Comparison of ENCODE assay signal across 11 cellular contexts in the genomic region with DNA sequence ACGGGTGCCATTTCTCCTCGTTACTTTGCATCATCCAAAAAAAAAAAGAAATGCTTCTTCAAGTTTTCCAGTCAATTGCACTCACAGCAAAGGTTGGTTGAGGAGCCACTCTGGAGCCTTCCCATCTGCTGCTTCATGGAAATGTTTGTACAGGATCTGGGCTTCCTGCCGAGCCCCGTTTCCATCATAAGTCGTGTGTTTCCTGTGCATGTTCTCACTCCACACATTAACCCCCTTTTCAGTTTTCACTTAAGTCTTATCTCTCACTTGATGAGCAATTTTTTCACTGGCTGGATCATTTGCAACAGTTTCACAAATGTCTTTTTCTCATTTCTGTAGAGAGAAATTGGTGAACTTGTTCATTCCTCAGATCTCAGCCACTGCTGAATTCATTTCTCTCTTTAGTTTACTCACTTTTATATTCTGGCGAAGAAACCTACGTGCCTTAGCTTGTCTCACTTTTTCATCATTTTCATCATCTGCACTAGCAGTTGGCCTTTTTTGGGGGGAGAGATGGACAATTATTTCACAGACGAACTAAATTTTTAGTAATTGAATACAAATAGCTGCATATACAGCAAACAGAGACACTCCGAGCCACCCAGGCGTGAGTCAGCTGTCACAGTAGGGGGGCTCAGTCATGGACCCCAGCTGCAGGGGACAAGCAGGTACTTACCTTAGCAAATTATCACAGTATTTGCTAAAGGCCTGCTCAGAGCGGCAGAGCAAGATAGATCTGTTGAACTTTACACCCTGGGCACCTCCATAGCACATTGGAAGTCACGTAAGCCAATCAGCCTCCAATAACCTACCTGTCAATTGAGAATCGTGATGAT.
A peak's percentile ranks its signal among the peaks of the same experiment; 100 is the strongest.
DNase-seq lines count a peak whose midpoint lies in the region; ATAC-seq lines count a peak whose summit lies in the region.
"Had no signal": no experiment of that assay in that cellular context is flagged by ENCODE, and none has a peak within 500 bp of the region (broad histone marks: within the 10 kb centered on the region; RNA-seq: fewer than 3 reads in every experiment).

No MANE protein-coding gene starts in this region.

- H3K4me3 ChIP-seq in right cardiac atrium (ENCODE audit: low read length) (no peak overlapping the region), aorta (ENCODE audit: low read length in 2 of 2) (no peak overlapping the region)
- no peak overlapping the region for H3K4me3 ChIP-seq in CD4-positive, alpha-beta memory T cell (ENCODE audit: low read length in 2 of 2)
- no peak overlapping the region for H3K4me3 ChIP-seq in naive thymus-derived CD4-positive, alpha-beta T cell (ENCODE audit: low read length)

- POLR2A ChIA-PET in CD4-positive, alpha-beta memory T cell (lab: Charles Lee; ENCODE audit: partially characterized antibody): no interaction called here
- POLR2A ChIA-PET in naive thymus-derived CD4-positive, alpha-beta T cell (lab: Charles Lee): no interaction called here

- no peaks in the 10 kb centered on the region for H3K27me3 Mint-ChIP-seq in CD4-positive, alpha-beta memory T cell
- peaks cover 0 to 4% (median 0%) of the 10 kb centered on the region in 5 donors for H3K27me3 Mint-ChIP-seq in naive thymus-derived CD4-positive, alpha-beta T cell

- H3K4me1 ChIP-seq in right cardiac atrium (ENCODE audit: control insufficient read depth, insufficient read depth, low read length) (no peaks in the 10 kb centered on the region), aorta (ENCODE audit: control insufficient read depth in 1 of 2, insufficient read depth in 2 of 2, low read length in 2 of 2) (no peaks in the 10 kb centered on the region)
- H3K4me1 ChIP-seq in CD4-positive, alpha-beta memory T cell (ENCODE audit: insufficient read depth, low read length): no peaks in the 10 kb centered on the region
- H3K4me1 ChIP-seq in naive thymus-derived CD4-positive, alpha-beta T cell (ENCODE audit: control insufficient read depth in 2 of 2, insufficient read depth in 2 of 2, low read length in 2 of 2): peaks cover 0 to 3% of the 10 kb centered on the region in 2 donors

- no peaks in the 10 kb centered on the region for H3K36me3 ChIP-seq in CD4-positive, alpha-beta memory T cell (ENCODE audit: insufficient read depth, low read length)
- H3K36me3 ChIP-seq in aorta (ENCODE audit: control insufficient read depth in 1 of 2, insufficient read depth in 2 of 2, low read length in 1 of 2): no peaks in the 10 kb centered on the region
- no peaks in the 10 kb centered on the region for H3K36me3 ChIP-seq in naive thymus-derived CD4-positive, alpha-beta T cell (ENCODE audit: control insufficient read depth in 2 of 3, insufficient read depth in 3 of 3, low read length in 3 of 3)

- ATAC-seq in right cardiac atrium (peak in 1 of 2 donors; percentile 90), aorta (ENCODE audit: low FRiP score) (no peak)
- ATAC-seq in naive thymus-derived CD4-positive, alpha-beta T cell: no peak

- H3K9me3 ChIP-seq in right cardiac atrium (ENCODE audit: control insufficient read depth, low read length) (no peaks in the 10 kb centered on the region), aorta (ENCODE audit: control insufficient read depth, low read length) (no peaks in the 10 kb centered on the region)
- H3K9me3 ChIP-seq in CD4-positive, alpha-beta memory T cell (ENCODE audit: control insufficient read depth in 1 of 2, low read length in 2 of 2): no peaks in the 10 kb centered on the region
- H3K9me3 ChIP-seq in naive thymus-derived CD4-positive, alpha-beta T cell (ENCODE audit: control insufficient read depth in 2 of 3, low read length in 3 of 3): no peaks in the 10 kb centered on the region

- H3K4me1 Mint-ChIP-seq in CD4-positive, alpha-beta memory T cell: peaks cover 0 to 6% (median 1%) of the 10 kb centered on the region in 4 donors
- peaks cover 0 to 5% (median 0%) of the 10 kb centered on the region in 7 donors for H3K4me1 Mint-ChIP-seq in naive thymus-derived CD4-positive, alpha-beta T cell

- no peak overlapping the region for H3K4me3 Mint-ChIP-seq in CD4-positive, alpha-beta memory T cell
- no peak overlapping the region for H3K4me3 Mint-ChIP-seq in naive thymus-derived CD4-positive, alpha-beta T cell

- no peak overlapping the region for H3K27ac Mint-ChIP-seq in CD4-positive, alpha-beta memory T cell
- peak overlapping the region in 1 of 9 donors; percentile 35 for H3K27ac Mint-ChIP-seq in naive thymus-derived CD4-positive, alpha-beta T cell

- 65% methylated on average over 13 of the region's 13 CpGs for WGBS in right cardiac atrium
- 63 to 65% methylated on average over 13 of the region's 13 CpGs for WGBS in aorta, 2 donors

- intact Hi-C loops in right cardiac atrium (cut with DNase I) (no loop called here), aorta (cut with DNase I) (no loop called here)
- intact Hi-C loops in CD4-positive, alpha-beta memory T cell (cut with micrococcal nuclease): no loop called here
- intact Hi-C loops in naive thymus-derived CD4-positive, alpha-beta T cell (cut with micrococcal nuclease): no loop called here

- peaks cover 0 to 2% (median 0%) of the 10 kb centered on the region in 8 donors for H3K9me3 Mint-ChIP-seq in CD4-positive, alpha-beta memory T cell
- H3K9me3 Mint-ChIP-seq in naive thymus-derived CD4-positive, alpha-beta T cell: peaks cover 0 to 25% (median 0%) of the 10 kb centered on the region in 11 donors

- CTCF ChIA-PET in CD4-positive, alpha-beta memory T cell (lab: Charles Lee; ENCODE audit: partially characterized antibody): no interaction called here
- CTCF ChIA-PET in naive thymus-derived CD4-positive, alpha-beta T cell (lab: Charles Lee): no interaction called here

- DNase-seq in Ammon's horn (ENCODE audit: low spot score) (peak; percentile 8), GM03348 (ENCODE audit: low spot score) (peak; percentile 7), right cardiac atrium (peak; percentile 72 to 81 (median 72)), aorta (no peak)
- DNase-seq in activated T-cell treated with anti-CD3 and anti-CD28 coated beads, Interleukin-2, amount 50 U/mL, for 48 hours: peak; percentile 61 to 65
- no peak for DNase-seq in CD4-positive, alpha-beta memory T cell
- DNase-seq in naive thymus-derived CD4-positive, alpha-beta T cell: no peak
- DNase-seq: activated CD4-positive, alpha-beta T cell treated with anti-CD3 and anti-CD28 coated beads, Interleukin-2, amount 50 U/mL, for 4 hours; foreskin melanocyte; KBM-7; NCI-H2029 treated with DMSO at 0.1 percent for 48 hours had no signal

- H3K27ac ChIP-seq in right cardiac atrium (ENCODE audit: low read length) (no peak overlapping the region), aorta (ENCODE audit: low read depth in 1 of 2, low read length in 2 of 2) (no peak overlapping the region)
- no peak overlapping the region for H3K27ac ChIP-seq in CD4-positive, alpha-beta memory T cell (ENCODE audit: low read depth, low read length)
- no peak overlapping the region for H3K27ac ChIP-seq in naive thymus-derived CD4-positive, alpha-beta T cell (ENCODE audit: low read depth, low read length)

- H3K36me3 Mint-ChIP-seq in CD4-positive, alpha-beta memory T cell: no peaks in the 10 kb centered on the region
- peaks cover 0 to 18% (median 0%) of the 10 kb centered on the region in 5 donors for H3K36me3 Mint-ChIP-seq in naive thymus-derived CD4-positive, alpha-beta T cell

- H3K27me3 ChIP-seq in right cardiac atrium (ENCODE audit: control insufficient read depth, insufficient read depth): no peaks in the 10 kb centered on the region
- H3K27me3 ChIP-seq in CD4-positive, alpha-beta memory T cell (ENCODE audit: insufficient read depth, low read length): no peaks in the 10 kb centered on the region
- H3K27me3 ChIP-seq in aorta (ENCODE audit: control insufficient read depth in 1 of 2, insufficient read depth in 2 of 2, low read length in 1 of 2): no peaks in the 10 kb centered on the region
- no peaks in the 10 kb centered on the region for H3K27me3 ChIP-seq in naive thymus-derived CD4-positive, alpha-beta T cell (ENCODE audit: control insufficient read depth in 2 of 2, insufficient read depth in 2 of 2, low read length in 2 of 2)

Comparison
In these comparisons a context has a peak if more than half of its experiments do, and no peak if none do; other contexts are left out.
1. DNase-seq: peak in Ammon's horn (single experiment), GM03348 (single experiment), activated T-cell treated with anti-CD3 and anti-CD28 coated beads, Interleukin-2, amount 50 U/mL, for 48 hours (2 of 2) and right cardiac atrium (3 of 3); none in CD4-positive, alpha-beta memory T cell (0 of 5), aorta (0 of 2) and naive thymus-derived CD4-positive, alpha-beta T cell (0 of 9).